20 cellular contexts compared by ENCODE assay signal in genomic region chr13:76846363-76846762, GRCh38. TPM values are rescaled to one million over a fixed set of nuclear protein-coding genes. Genes with fewer than 3 reads are reported as not detected.
A peak's percentile ranks its signal among the peaks of the same experiment; 100 is the strongest.
DNase-seq lines count a peak whose midpoint lies in the region; ATAC-seq and TF ChIP-seq lines count a peak whose summit lies in the region.
"Had no signal": no experiment of that assay in that cellular context is flagged by ENCODE, and none has a peak within 500 bp of the region (broad histone marks: within the 10 kb centered on the region; RNA-seq: fewer than 3 reads in every experiment).

No MANE protein-coding gene starts in this region.

- intact Hi-C loops in IMR-90 (cut with micrococcal nuclease) (no loop called here), ascending aorta (cut with DNase I) (no loop called here)

- TF ChIP-seq CTCF in IMR-90 (conservative IDR thresholded peaks at IDR 0.05; ENCODE audit: low read depth, low read length) (no peak), ascending aorta (IDR thresholded peaks at IDR 0.05) (no peak), thoracic aorta (IDR thresholded peaks at IDR 0.05) (no peak)

- no peak overlapping the region for H2AK9ac ChIP-seq in IMR-90 (replicated peaks; ENCODE audit: low read depth, low read length, poor library complexity)

- no peak overlapping the region for H3K4ac ChIP-seq in IMR-90 (ENCODE audit: low read depth, low read length)

- no peak overlapping the region for H3K56ac ChIP-seq in IMR-90 (ENCODE audit: extremely low read depth, insufficient read depth, low read length)

- no peak overlapping the region for H4K8ac ChIP-seq in IMR-90 (ENCODE audit: low read depth in 2 of 2, low read length in 2 of 2)

- no peak overlapping the region for H2AK5ac ChIP-seq in IMR-90 (ENCODE audit: low read depth, low read length)

- no peak overlapping the region for H3K18ac ChIP-seq in IMR-90 (ENCODE audit: low read depth, low read length)

- H3K9me3 ChIP-seq in IMR-90 (ENCODE audit: control insufficient read depth, insufficient read depth, low read length) (no peaks in the 10 kb centered on the region), ascending aorta (no peaks in the 10 kb centered on the region), thoracic aorta (no peaks in the 10 kb centered on the region)
- H3K9me3 ChIP-seq: right atrium auricular region had no signal

- TF ChIP-seq POLR2A in IMR-90 (IDR thresholded peaks at IDR 0.05; ENCODE audit: low read depth, low read length), result no peak

- H3K79me1 ChIP-seq in IMR-90 (ENCODE audit: low read depth in 1 of 2, low read length in 2 of 2), result no peaks in the 10 kb centered on the region

- CTCF ChIA-PET in IMR-90 (lab: Yijun Ruan, JAX), result no interaction called here

- H3K4me2 ChIP-seq in IMR-90 (ENCODE audit: low read depth, low read length), result no peak overlapping the region

- no peak overlapping the region for H2AFZ ChIP-seq in IMR-90 (replicated peaks; ENCODE audit: low read length, poor library complexity)

- ATAC-seq in IMR-90 (ENCODE audit: low read depth) (no peak), thoracic aorta (ENCODE audit: insufficient number of reproducible peaks, low FRiP score, low read depth) (no peak)
- no peak for ATAC-seq in stimulated activated naive CD8-positive, alpha-beta T cell treated with anti-CD3 and anti-CD28 coated beads, Interleukin-15, Interleukin-2, amounts not matched to agents 100 U/mL and 50 U/mL, for 24 hours
- ATAC-seq: T-helper 17 cell had no signal

- WGBS in IMR-90 (ENCODE audit: extremely low coverage in 2 of 2, insufficient read length in 1 of 2), 2 experiments, result no CpG with 5 or more reads among the region's 4 CpGs

- no peaks in the 10 kb centered on the region for H4K20me1 ChIP-seq in IMR-90 (ENCODE audit: insufficient read depth, low read length)

- no peak overlapping the region for H2BK15ac ChIP-seq in IMR-90 (ENCODE audit: low read depth, low read length)

- H4K91ac ChIP-seq in IMR-90 (ENCODE audit: insufficient read depth, low read depth, low read length), result no peak overlapping the region

- BruUV-seq in IMR-90 (replicated peaks; lab: Mats Ljungman, UMichigan), result no TSS peak

- POLR2A ChIA-PET in IMR-90 (lab: Charles Lee; ENCODE audit: unreplicated experiment), result no interaction called here

- H3K9ac ChIP-seq in IMR-90 (ENCODE audit: low read depth, low read length), result no peak overlapping the region

- dilution Hi-C loops in IMR-90 (cut with HindIII; ENCODE audit: low sequenced_read_pairs, unreplicated experiment), result no loop called here

- H3K23ac ChIP-seq in IMR-90 (ENCODE audit: low read depth, low read length), result no peak overlapping the region

- H3K4me3 ChIP-seq in IMR-90 (ENCODE audit: insufficient read depth, low read depth, low read length), result no peak overlapping the region
- no peak overlapping the region for H3K4me3 ChIP-seq in ascending aorta
- H3K4me3 ChIP-seq in thoracic aorta, result peak overlapping the region; percentile 37
- H3K4me3 ChIP-seq: right atrium auricular region had no signal

- H3K9me1 ChIP-seq in IMR-90 (ENCODE audit: insufficient read depth, low read length), result no peaks in the 10 kb centered on the region; the same call in 1 of the 2 replicates

- H2BK5ac ChIP-seq in IMR-90 (ENCODE audit: low read depth, low read length, poor library complexity, severe bottlenecking), result no peak overlapping the region

- in situ Hi-C loops in IMR-90 (cut with MboI; ENCODE audit: low sequenced_read_pairs), result no loop called here

- H2BK120ac ChIP-seq in IMR-90 (ENCODE audit: low read depth, low read length), result no peak overlapping the region

- no peak overlapping the region for H3K27ac ChIP-seq in IMR-90 (ENCODE audit: insufficient read depth, low read length)
- H3K27ac ChIP-seq in ascending aorta, result peak overlapping the region; percentile 4 to 28
- H3K27ac ChIP-seq in thoracic aorta, result peak overlapping the region in 1 of 2 donors; percentile 62
- H3K27ac ChIP-seq: C4-2B, right atrium auricular region had no signal

- DNase-seq in IMR-90 (no peak), ascending aorta (ENCODE audit: low spot score in 2 of 2) (no peak), fibroblast of peridontal ligament (ENCODE audit: extremely low read depth) (peak; percentile 22), thoracic aorta (ENCODE audit: low spot score) (no peak), hippocampal formation (lab: John Stamatoyannopoulos, UW) (no peak), GM19240 (ENCODE audit: insufficient read length, low spot score) (no peak)
- DNase-seq in stimulated activated naive CD8-positive, alpha-beta T cell treated with anti-CD3 and anti-CD28 coated beads, Interleukin-15, Interleukin-2, amounts not matched to agents 100 U/mL and 50 U/mL, for 24 hours, result no peak
- DNase-seq: activated gamma-delta T cell; activated T-cell treated with anti-CD3 and anti-CD28 coated beads, Interleukin-2, amount 50 U/mL, for 24 hours; COR-L47; DMS53; NCI-H1105 treated with DMSO at 0.1 percent for 48 hours; NCI-H187 treated with DMSO at 0.1 percent for 48 hours; NCI-H2171 treated with DMSO at 0.1 percent for 48 hours; NCI-H510A; posterior cingulate gyrus; stimulated activated CD4-positive, alpha-beta T cell treated with anti-CD3 and anti-CD28 coated beads, Interleukin-4, amount 100 ng/mL, for 4 hours; T-helper 17 cell had no signal

- no peak overlapping the region for H4K5ac ChIP-seq in IMR-90 (ENCODE audit: low read depth, low read length)

- no peak overlapping the region for H3K14ac ChIP-seq in IMR-90 (replicated peaks; ENCODE audit: low read depth, low read length)

- no peaks in the 10 kb centered on the region for H3K4me1 ChIP-seq in IMR-90 (ENCODE audit: control insufficient read depth, insufficient read depth, low read length)
- H3K4me1 ChIP-seq in ascending aorta, result peaks cover 0 to 3% of the 10 kb centered on the region in 2 donors
- H3K4me1 ChIP-seq in thoracic aorta (ENCODE audit: control insufficient read depth in 1 of 2, low read depth in 2 of 2), result peaks cover 8 to 16% of the 10 kb centered on the region in 2 donors
- H3K4me1 ChIP-seq: right atrium auricular region had no signal

- TF ChIP-seq RAD21 in IMR-90 (IDR thresholded peaks at IDR 0.05; ENCODE audit: low read length), result no peak

- no peaks in the 10 kb centered on the region for H3K27me3 ChIP-seq in IMR-90 (ENCODE audit: control insufficient read depth, insufficient read depth, low read length)
- H3K27me3 ChIP-seq in ascending aorta, result no peaks in the 10 kb centered on the region
- no peaks in the 10 kb centered on the region for H3K27me3 ChIP-seq in thoracic aorta (replicated peaks; ENCODE audit: insufficient read depth)
- H3K27me3 ChIP-seq: right atrium auricular region had no signal

- no peaks in the 10 kb centered on the region for H3K36me3 ChIP-seq in IMR-90 (ENCODE audit: control insufficient read depth, insufficient read depth, low read length)
- no peaks in the 10 kb centered on the region for H3K36me3 ChIP-seq in ascending aorta
- no peaks in the 10 kb centered on the region for H3K36me3 ChIP-seq in thoracic aorta
- H3K36me3 ChIP-seq: right atrium auricular region had no signal

- no peak overlapping the region for H2BK20ac ChIP-seq in IMR-90 (ENCODE audit: low read depth, low read length)

TF ChIP-seq in IMR-90, 13 proteins besides CTCF, POLR2A, EP300 and RAD21:
- TF ChIP-seq MXI1 (IDR thresholded peaks at IDR 0.05; ENCODE audit: borderline replicate concordance, low read depth, low read length) (no peak), NFE2L2 (IDR thresholded peaks at IDR 0.05; ENCODE audit: low read depth, low read length) (peak; percentile 73; the same call in 1 of the 2 replicates)

RNA-seq across cellular contexts. Expression of gene KCTD12, which starts 39.8 kb away (rescaled TPM):
- total RNA-seq in IMR-90 (2012; rRNA removed), result 1.8 and 3.9 TPM in 2 replicates
- polyA plus RNA-seq in IMR-90 (2012; rRNA removed), result 1.4 and 1.9 TPM in 2 replicates
- polyA plus RNA-seq in IMR-90 (2012; cell fraction: cytosol; rRNA removed), result 0.53 and 0.85 TPM in 2 replicates
- polyA plus RNA-seq in IMR-90 (2012; cell fraction: nucleus; rRNA removed; ENCODE audit: low replicate concordance), result 0.48 and 0.55 TPM in 2 replicates
- total RNA-seq in ascending aorta, result 120 TPM
- total RNA-seq in thoracic aorta, result 10 to 100 TPM; 89.8 to 99.7 TPM

Comparison
In these comparisons a context has a peak if more than half of its experiments do, and no peak if none do; other contexts are left out.
1. RNA of gene KCTD12, which starts 39.8 kb away (total RNA-seq): 120 TPM in ascending aorta (single experiment) and 89.8 to 99.7 TPM in thoracic aorta; 1.8 to 3.9 TPM in IMR-90; every median in the first group is over 10 times any median in the second.